Comparison of ENCODE assay signal across 21 cellular contexts in genomic region chr14:56219666-56220413, GRCh38.
DNase-seq lines count a peak whose midpoint lies in the region; ATAC-seq, FAIRE-seq and TF ChIP-seq lines count a peak whose summit lies in the region.
"Had no signal": no experiment of that assay in that cellular context is flagged by ENCODE, and none has a peak within 500 bp of the region (broad histone marks: within the 10 kb centered on the region; RNA-seq: fewer than 3 reads in every experiment).

No MANE protein-coding gene starts in this region.

- peak overlapping the region; percentile 22 for H3K27ac Mint-ChIP-seq in astrocyte (ENCODE audit: unreplicated experiment)
- H3K27ac Mint-ChIP-seq: activated CD4-positive, alpha-beta T cell treated with anti-CD3 and anti-CD28 coated beads, Interleukin-2, amount 10 ng/mL, durations not matched to agents 24 days and 14 days; activated naive CD8-positive, alpha-beta T cell treated with anti-CD3 and anti-CD28 coated beads, Interleukin-2, amount 10 ng/mL, durations not matched to agents 7 days and 5 days; activated T-helper 2 cell treated with anti-CD3 and anti-CD28 coated beads, Interferon-gamma antibody, Interleukin-2, Interleukin-4, amounts not matched to agents 10 μg/mL and 5 μg/mL and 100 μg/mL, durations not matched to agents 14 hours and 24 hours and 36 hours; CD4-positive, CD25-positive, alpha-beta regulatory T cell; immature natural killer cell had no signal

- intact Hi-C loops in vagina (cut with DNase I) = no loop called here

- no peaks in the 10 kb centered on the region for H3K36me3 Mint-ChIP-seq in astrocyte (ENCODE audit: low read depth, unreplicated experiment)
- H3K36me3 Mint-ChIP-seq: activated naive CD8-positive, alpha-beta T cell treated with anti-CD3 and anti-CD28 coated beads, Interleukin-2, amount 10 ng/mL, durations not matched to agents 7 days and 5 days; CD4-positive, CD25-positive, alpha-beta regulatory T cell; immature natural killer cell had no signal

- no peak for TF ChIP-seq CTCF in A549 (IDR thresholded peaks at IDR 0.05)
- no peak for TF ChIP-seq CTCF in LNCaP clone FGC (IDR thresholded peaks at IDR 0.05; ENCODE audit: control insufficient read depth, extremely low read depth, insufficient read depth)
- TF ChIP-seq CTCF in astrocyte (IDR thresholded peaks at IDR 0.05; ENCODE audit: insufficient read depth, low read depth, low read length) = no peak
- TF ChIP-seq CTCF in vagina (IDR thresholded peaks at IDR 0.05) = no peak

- no peak for TF ChIP-seq EP300 in A549 (IDR thresholded peaks at IDR 0.05)

- H3K4me1 Mint-ChIP-seq in astrocyte (ENCODE audit: low read depth, unreplicated experiment) = peaks cover 5% of the 10 kb centered on the region
- H3K4me1 Mint-ChIP-seq: activated CD4-positive, alpha-beta T cell treated with anti-CD3 and anti-CD28 coated beads, Interleukin-2, amount 10 ng/mL, durations not matched to agents 24 days and 14 days had no signal

- H3K4me3 Mint-ChIP-seq in astrocyte (ENCODE audit: unreplicated experiment) = no peak overlapping the region
- H3K4me3 Mint-ChIP-seq: activated CD4-positive, alpha-beta T cell treated with anti-CD3 and anti-CD28 coated beads, Interleukin-2, amount 10 ng/mL, durations not matched to agents 24 days and 14 days; activated naive CD8-positive, alpha-beta T cell treated with anti-CD3 and anti-CD28 coated beads, Interleukin-2, amount 10 ng/mL, durations not matched to agents 7 days and 5 days; CD4-positive, CD25-positive, alpha-beta regulatory T cell; immature natural killer cell; naive thymus-derived CD4-positive, alpha-beta T cell had no signal

- H3K9ac ChIP-seq in astrocyte (ENCODE audit: low read length) = no peak overlapping the region

- H3K79me2 ChIP-seq in astrocyte (ENCODE audit: insufficient read depth, low read length) = no peaks in the 10 kb centered on the region

- FAIRE-seq in A549 (lab: Jason Lieb, UNC) (no peak), astrocyte (lab: Jason Lieb, UNC) (no peak)
- FAIRE-seq: H54 had no signal

- TF ChIP-seq POLR2A in A549 (IDR thresholded peaks at IDR 0.05; ENCODE audit: low read length) = no peak
- no peak for TF ChIP-seq POLR2A in vagina (IDR thresholded peaks at IDR 0.05)

- 61% methylated on average over 7 of the region's 7 CpGs for WGBS in A549 (ENCODE audit: missing lambda C conversion rate)

- no peaks in the 10 kb centered on the region for H3K9me3 Mint-ChIP-seq in astrocyte (ENCODE audit: unreplicated experiment)
- H3K9me3 Mint-ChIP-seq: activated CD4-positive, alpha-beta T cell treated with anti-CD3 and anti-CD28 coated beads, Interleukin-2, amount 10 ng/mL, durations not matched to agents 24 days and 14 days; activated naive CD8-positive, alpha-beta T cell treated with anti-CD3 and anti-CD28 coated beads, Interleukin-2, amount 10 ng/mL, durations not matched to agents 7 days and 5 days; activated T-helper 2 cell treated with anti-CD3 and anti-CD28 coated beads, Interferon-gamma antibody, Interleukin-2, Interleukin-4, amounts not matched to agents 10 μg/mL and 5 μg/mL and 100 μg/mL, durations not matched to agents 14 hours and 24 hours and 36 hours; immature natural killer cell; naive thymus-derived CD4-positive, alpha-beta T cell had no signal

- H3K4me2 ChIP-seq in A549 (peak overlapping the region; percentile 2; the same call in 1 of the 3 replicates), astrocyte (ENCODE audit: low read length) (no peak overlapping the region)

- no peak for TF ChIP-seq RAD21 in A549 (conservative IDR thresholded peaks at IDR 0.05 in 1 of 2, IDR thresholded peaks at IDR 0.05 in 1 of 2)

- peaks cover 46% of the 10 kb centered on the region for H3K4me1 ChIP-seq in A549
- peaks cover 13% of the 10 kb centered on the region for H3K4me1 ChIP-seq in astrocyte (ENCODE audit: insufficient read depth, low read length)
- peaks cover 40% of the 10 kb centered on the region for H3K4me1 ChIP-seq in vagina
- H3K4me1 ChIP-seq: right lobe of liver had no signal

- H3K9me3 ChIP-seq in A549 (no peaks in the 10 kb centered on the region), astrocyte (ENCODE audit: insufficient read depth, low read depth, low read length) (no peaks in the 10 kb centered on the region), vagina (no peaks in the 10 kb centered on the region)
- H3K9me3 ChIP-seq: right lobe of liver had no signal

- no peaks in the 10 kb centered on the region for H3K27me3 Mint-ChIP-seq in astrocyte (ENCODE audit: low read depth, unreplicated experiment)
- H3K27me3 Mint-ChIP-seq: activated CD4-positive, alpha-beta T cell treated with anti-CD3 and anti-CD28 coated beads, Interleukin-2, amount 10 ng/mL, durations not matched to agents 24 days and 14 days; activated naive CD8-positive, alpha-beta T cell treated with anti-CD3 and anti-CD28 coated beads, Interleukin-2, amount 10 ng/mL, durations not matched to agents 7 days and 5 days; naive thymus-derived CD4-positive, alpha-beta T cell had no signal

- CTCF ChIA-PET in A549 (lab: Yijun Ruan, JAX) = interaction anchor here (1.2 kb wide), 1 partner anchor 22 kb away, joined by 4 read pairs; no protein-coding TSS in a partner anchor

- no peak overlapping the region for H2AFZ ChIP-seq in astrocyte (ENCODE audit: low read depth, low read length)

- no peaks in the 10 kb centered on the region for H3K27me3 ChIP-seq in astrocyte (ENCODE audit: insufficient read depth, low read length)
- no peaks in the 10 kb centered on the region for H3K27me3 ChIP-seq in vagina
- H3K27me3 ChIP-seq: right lobe of liver had no signal

- H3K36me3 ChIP-seq in astrocyte (ENCODE audit: insufficient read depth, low read length) = no peaks in the 10 kb centered on the region
- H3K36me3 ChIP-seq in vagina = no peaks in the 10 kb centered on the region
- H3K36me3 ChIP-seq: right lobe of liver had no signal

- H3K27ac ChIP-seq in A549 (peak overlapping the region; percentile 38 to 42; a peak in 2 of 6 replicates), astrocyte (ENCODE audit: low read depth, low read length) (no peak overlapping the region), vagina (no peak overlapping the region)
- H3K27ac ChIP-seq: coronary artery, right lobe of liver had no signal

- POLR2A ChIA-PET in A549 (lab: Yijun Ruan, JAX) = no interaction called here

- H3K4me3 ChIP-seq in A549 = no peak overlapping the region
- no peak overlapping the region for H3K4me3 ChIP-seq in LNCaP clone FGC (ENCODE audit: low read depth, low read length)
- no peak overlapping the region for H3K4me3 ChIP-seq in astrocyte (ENCODE audit: insufficient read depth, low read depth, low read length)
- H3K4me3 ChIP-seq in vagina = no peak overlapping the region
- H3K4me3 ChIP-seq: coronary artery, right lobe of liver had no signal

- ATAC-seq in A549 = no peak
- no peak for ATAC-seq in HG02642 (IDR thresholded peaks at IDR 0.05; ENCODE audit: poor library complexity, unreplicated experiment)
- ATAC-seq in HG03521 (IDR thresholded peaks at IDR 0.05; ENCODE audit: unreplicated experiment) = no peak
- ATAC-seq: naive thymus-derived CD4-positive, alpha-beta T cell; right lobe of liver had no signal

- no peaks in the 10 kb centered on the region for H4K20me1 ChIP-seq in astrocyte (ENCODE audit: insufficient read depth, low read length)

- peak in 1 of 2 experiments; percentile 23 for DNase-seq in A549 (ENCODE audit: low read depth in 1 of 2, low spot score in 1 of 2)
- peak; percentile 55 for DNase-seq in LNCaP clone FGC (ENCODE audit: low read depth)
- no peak for DNase-seq in astrocyte (ENCODE audit: low read depth)
- DNase-seq in left kidney (ENCODE audit: low read depth, low spot score) = peak; percentile 49
- DNase-seq in nucleus accumbens (lab: John Stamatoyannopoulos, UW) = no peak
- DNase-seq in vagina (ENCODE audit: extremely low spot score in 2 of 2) = no peak
- DNase-seq: ACHN; activated CD4-positive, alpha-beta T cell treated with anti-CD3 and anti-CD28 coated beads, Interleukin-2, amount 10 ng/mL, durations not matched to agents 24 days and 14 days; activated naive CD8-positive, alpha-beta T cell treated with anti-CD3 and anti-CD28 coated beads, Interleukin-2, amount 10 ng/mL, durations not matched to agents 7 days and 5 days; CD4-positive, CD25-positive, alpha-beta regulatory T cell; DMS79; immature natural killer cell; mammary epithelial cell; naive thymus-derived CD4-positive, alpha-beta T cell; right lobe of liver; stimulated activated CD4-positive, alpha-beta T cell treated with anti-CD3 and anti-CD28 coated beads, Interleukin-15, amount 100 ng/mL, for 24 hours had no signal

TF ChIP-seq in A549, 52 proteins besides CTCF, POLR2A, EP300 and RAD21:
- no peak for TF ChIP-seq HOXB13 (CRISPR knock-in tag; IDR thresholded peaks at IDR 0.05; ENCODE audit: low read depth)
TF ChIP-seq in A549: peak in this region for 0.

Comparison
In these comparisons a context has a peak if more than half of its experiments do, and no peak if none do; other contexts are left out.
1. DNase-seq: peak in LNCaP clone FGC (single experiment) and left kidney (single experiment); none in astrocyte (single experiment), nucleus accumbens (0 of 56) and vagina (0 of 2).
2. H3K27ac ChIP-seq: peak in A549 (2 of 2); none in astrocyte (single experiment) and vagina (single experiment).